ENCODE assay signal across 26 cellular contexts in genomic region chr16:50136399-50136798, GRCh38. TPM values are rescaled to one million over a fixed set of nuclear protein-coding genes. Genes with fewer than 3 reads are reported as not detected.
DNase-seq lines count a peak whose midpoint lies in the region; ATAC-seq, FAIRE-seq and TF ChIP-seq lines count a peak whose summit lies in the region.
"Had no signal": no experiment of that assay in that cellular context is flagged by ENCODE, and none has a peak within 500 bp of the region (broad histone marks: within the 10 kb centered on the region; RNA-seq: fewer than 3 reads in every experiment).

No MANE protein-coding gene starts in this region.

- no peak overlapping the region for H3K27ac ChIP-seq in OCI-LY3 (ENCODE audit: low read length)

- H3K4me1 ChIP-seq in OCI-LY3 (ENCODE audit: low read length) = peaks cover 1% of the 10 kb centered on the region; the same call in 1 of the 2 replicates

- DNase-seq in AG10803 (ENCODE audit: low read depth) (no peak), GM12864 (ENCODE audit: low read depth) (no peak), fibroblast of villous mesenchyme (ENCODE audit: low read depth) (no peak), RCC 7860 (ENCODE audit: low spot score) (no peak)
- DNase-seq in stimulated activated CD4-positive, alpha-beta T cell treated with anti-CD3 and anti-CD28 coated beads, Interleukin-2, amount 100 ng/mL, for 48 hours = no peak
- DNase-seq: activated B cell treated with CpG ODN at 0.5 μM for 24 hours; activated CD4-positive, alpha-beta memory T cell treated with anti-CD3 and anti-CD28 coated beads, Interleukin-2, amount 10 ng/mL, durations not matched to agents 7 days and 5 days; activated naive CD4-positive, alpha-beta T cell treated with anti-CD3 and anti-CD28 coated beads for 36 hours; aorta; COR-L47; foreskin fibroblast; hippocampal formation; Kasumi-1; mesenchymal stem cell; natural killer cell; NCI-H1105; NCI-H2107; PC-3; SIG-M5; stimulated activated naive CD4-positive, alpha-beta T cell; T-helper 17 cell had no signal

- H2AFZ ChIP-seq in OCI-LY3 (ENCODE audit: low read depth, low read length) = no peak overlapping the region

- H3K4me2 ChIP-seq in OCI-LY3 (ENCODE audit: low read length) = no peak overlapping the region

- no peaks in the 10 kb centered on the region for H3K9me3 ChIP-seq in OCI-LY3 (ENCODE audit: insufficient read depth, low read length)

- FAIRE-seq in RCC 7860 (lab: Jason Lieb, UNC) = no peak
- FAIRE-seq: endometrium, islet of Langerhans had no signal

- no peak overlapping the region for H3K9ac ChIP-seq in OCI-LY3 (ENCODE audit: low read length)

- ATAC-seq in GM19035 (IDR thresholded peaks at IDR 0.05; ENCODE audit: unreplicated experiment) (no peak), GM18870 (IDR thresholded peaks at IDR 0.05; ENCODE audit: unreplicated experiment) (no peak)
- ATAC-seq: natural killer cell, PC-3, T-helper 17 cell had no signal

- H3K36me3 ChIP-seq in OCI-LY3 (replicated peaks; ENCODE audit: low read depth, low read length) = no peaks in the 10 kb centered on the region

- peaks cover 8% of the 10 kb centered on the region; the same call in 1 of the 2 replicates for H3K27me3 ChIP-seq in OCI-LY3 (ENCODE audit: low read depth, low read length)

- TF ChIP-seq CTCF in AG10803 (conservative IDR thresholded peaks at IDR 0.05; ENCODE audit: low read length) (peak; percentile 14; the same call in 1 of the 2 replicates), GM12864 (IDR thresholded peaks at IDR 0.05; ENCODE audit: low read depth, low read length, missing control alignments) (peak; percentile 35), OCI-LY3 (IDR thresholded peaks at IDR 0.05; ENCODE audit: low read depth, low read length) (peak; percentile 35), fibroblast of villous mesenchyme (IDR thresholded peaks at IDR 0.05; ENCODE audit: insufficient read depth, low read depth, low read length) (peak; percentile 18)

- H3K4me3 ChIP-seq in AG10803 (ENCODE audit: low read length) (no peak overlapping the region), GM12864 (ENCODE audit: low read depth, low read length) (no peak overlapping the region), OCI-LY3 (ENCODE audit: low read length) (no peak overlapping the region), fibroblast of villous mesenchyme (ENCODE audit: low read depth, low read length) (no peak overlapping the region)

- no peaks in the 10 kb centered on the region for H3K79me2 ChIP-seq in OCI-LY3 (ENCODE audit: low read length)

- no peaks in the 10 kb centered on the region for H4K20me1 ChIP-seq in OCI-LY3 (ENCODE audit: insufficient read depth, low read length)

RNA-seq across cellular contexts. Expression of gene TENT4B, which starts 16.7 kb away (rescaled TPM):
- total RNA-seq in fibroblast of villous mesenchyme = 7.1 and 12.5 TPM in 2 replicates
